Comparison of ENCODE assay signal across 1 cellular context in genomic region chr2:39000552-39000951, GRCh38.
TF ChIP-seq lines count a peak whose summit lies in the region.

No MANE protein-coding gene starts in this region.

TF ChIP-seq in GM23338, 12 proteins besides CTCF, POLR2A, EP300 and RAD21 (continued from another document):
- TF ChIP-seq ZNF462 (CRISPR knock-in tag; IDR thresholded peaks at IDR 0.05) = no peak
